Comparison of ENCODE assay signal across 9 cellular contexts in genomic region chr7:23938937-23939552, GRCh38.
DNase-seq lines count a peak whose midpoint lies in the region; ATAC-seq, FAIRE-seq and TF ChIP-seq lines count a peak whose summit lies in the region.
"Had no signal": no experiment of that assay in that cellular context is flagged by ENCODE, and none has a peak within 500 bp of the region (broad histone marks: within the 10 kb centered on the region; RNA-seq: fewer than 3 reads in every experiment).

No MANE protein-coding gene starts in this region.

- H3K36me3 Mint-ChIP-seq in activated naive CD4-positive, alpha-beta T cell treated with anti-CD3 and anti-CD28 coated beads for 36 hours (ENCODE audit: low read depth), result no peaks in the 10 kb centered on the region

- no peak overlapping the region for H3K4me3 Mint-ChIP-seq in activated naive CD4-positive, alpha-beta T cell treated with anti-CD3 and anti-CD28 coated beads for 36 hours
- H3K4me3 Mint-ChIP-seq: dendritic cell treated with granulocyte-macrophage colony-stimulating factor and Interleukin-4, amounts not matched to agents 40 ng/mL and 50 ng/mL, for 4 days had no signal

- no peaks in the 10 kb centered on the region for H3K27me3 ChIP-seq in bronchial epithelial cell (ENCODE audit: control insufficient read depth, insufficient read depth, low read length)

- H3K4me1 Mint-ChIP-seq in activated naive CD4-positive, alpha-beta T cell treated with anti-CD3 and anti-CD28 coated beads for 36 hours (ENCODE audit: low read depth), result no peaks in the 10 kb centered on the region

- ATAC-seq in HG02759 (IDR thresholded peaks at IDR 0.05; ENCODE audit: unreplicated experiment), result peak; percentile 65

- no peak overlapping the region for H3K27ac Mint-ChIP-seq in activated naive CD4-positive, alpha-beta T cell treated with anti-CD3 and anti-CD28 coated beads for 36 hours
- H3K27ac Mint-ChIP-seq: dendritic cell treated with granulocyte-macrophage colony-stimulating factor and Interleukin-4, amounts not matched to agents 40 ng/mL and 50 ng/mL, for 4 days had no signal

- intact Hi-C loops in activated naive CD4-positive, alpha-beta T cell treated with anti-CD3 and anti-CD28 coated beads for 36 hours (cut with micrococcal nuclease), result no loop called here

- H3K9me3 Mint-ChIP-seq in activated naive CD4-positive, alpha-beta T cell treated with anti-CD3 and anti-CD28 coated beads for 36 hours, result no peaks in the 10 kb centered on the region
- H3K9me3 Mint-ChIP-seq: dendritic cell treated with granulocyte-macrophage colony-stimulating factor and Interleukin-4, amounts not matched to agents 40 ng/mL and 50 ng/mL, for 4 days had no signal

- CTCF ChIA-PET in activated naive CD4-positive, alpha-beta T cell treated with anti-CD3 and anti-CD28 coated beads for 36 hours (lab: Charles Lee), result interaction anchor here (0.6 to 0.9 kb wide), 2 partner anchors 75 to 271 kb away, joined by 3 read pairs; no protein-coding TSS in a partner anchor

- no peak overlapping the region for H3K4me3 ChIP-seq in bronchial epithelial cell (ENCODE audit: low read depth, low read length)

- DNase-seq in activated naive CD4-positive, alpha-beta T cell treated with anti-CD3 and anti-CD28 coated beads for 36 hours, result peak; percentile 10
- DNase-seq in activated naive CD4-positive, alpha-beta T cell treated with Interleukin-2 at 50 U/mL for 16 hours, result no peak
- peak; percentile 18 for DNase-seq in NCI-H2171 (lab: John Stamatoyannopoulos, UW)
- DNase-seq in bronchial epithelial cell (ENCODE audit: low read depth), result peak; percentile 45
- DNase-seq in pons (ENCODE audit: low spot score), result peak; percentile 8
- no peak for DNase-seq in effector CD4-positive, alpha-beta T cell
- DNase-seq in globus pallidus (ENCODE audit: low spot score), result no peak

- peaks cover 17% of the 10 kb centered on the region for H3K27me3 Mint-ChIP-seq in activated naive CD4-positive, alpha-beta T cell treated with anti-CD3 and anti-CD28 coated beads for 36 hours (ENCODE audit: low read depth)
- H3K27me3 Mint-ChIP-seq: dendritic cell treated with granulocyte-macrophage colony-stimulating factor and Interleukin-4, amounts not matched to agents 40 ng/mL and 50 ng/mL, for 4 days had no signal

- no peaks in the 10 kb centered on the region for H3K36me3 ChIP-seq in bronchial epithelial cell (ENCODE audit: control insufficient read depth, insufficient read depth, low read length)

- FAIRE-seq in bronchial epithelial cell (lab: Jason Lieb, UNC), result no peak

- TF ChIP-seq CTCF in bronchial epithelial cell (IDR thresholded peaks at IDR 0.05; ENCODE audit: insufficient read depth, low read length, severe bottlenecking), result peak; percentile 64

Comparison
In these comparisons a context has a peak if more than half of its experiments do, and no peak if none do; other contexts are left out.
1. DNase-seq: peak in activated naive CD4-positive, alpha-beta T cell treated with anti-CD3 and anti-CD28 coated beads for 36 hours (single experiment), NCI-H2171 (single experiment), bronchial epithelial cell (single experiment) and pons (single experiment); none in activated naive CD4-positive, alpha-beta T cell treated with Interleukin-2 at 50 U/mL for 16 hours (single experiment), effector CD4-positive, alpha-beta T cell (single experiment) and globus pallidus (single experiment).